In the genomic region with DNA sequence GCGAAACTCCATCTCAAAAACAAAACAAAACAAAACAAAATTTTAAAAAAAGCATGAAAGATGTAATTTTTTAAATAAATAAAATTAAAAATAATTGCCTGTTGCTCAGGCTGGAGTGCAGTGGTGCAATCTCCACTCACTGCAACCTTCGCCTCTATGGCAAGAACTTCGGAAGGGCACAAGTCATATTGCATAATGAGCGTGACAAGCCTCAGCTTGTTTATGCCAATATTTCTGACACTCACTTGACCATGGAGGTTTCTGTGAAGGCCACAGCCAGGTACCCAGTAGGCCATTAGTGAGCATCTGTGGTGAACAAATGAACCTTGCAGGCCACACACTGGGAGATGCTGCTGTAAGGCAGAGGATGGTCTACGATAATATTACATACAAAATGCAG, we compare ENCODE assay signal across 1 cellular context.
TF ChIP-seq lines count a peak whose summit lies in the region.

No MANE protein-coding gene starts in this region.

TF ChIP-seq in HepG2, 621 proteins besides CTCF, POLR2A, EP300 and RAD21:
- no peak for TF ChIP-seq ZHX2 (IDR thresholded peaks at IDR 0.05; ENCODE audit: low read depth)
- TF ChIP-seq ZHX2 (CRISPR knock-in tag; IDR thresholded peaks at IDR 0.05; ENCODE audit: borderline replicate concordance): no peak
- TF ChIP-seq, protein P1, sequence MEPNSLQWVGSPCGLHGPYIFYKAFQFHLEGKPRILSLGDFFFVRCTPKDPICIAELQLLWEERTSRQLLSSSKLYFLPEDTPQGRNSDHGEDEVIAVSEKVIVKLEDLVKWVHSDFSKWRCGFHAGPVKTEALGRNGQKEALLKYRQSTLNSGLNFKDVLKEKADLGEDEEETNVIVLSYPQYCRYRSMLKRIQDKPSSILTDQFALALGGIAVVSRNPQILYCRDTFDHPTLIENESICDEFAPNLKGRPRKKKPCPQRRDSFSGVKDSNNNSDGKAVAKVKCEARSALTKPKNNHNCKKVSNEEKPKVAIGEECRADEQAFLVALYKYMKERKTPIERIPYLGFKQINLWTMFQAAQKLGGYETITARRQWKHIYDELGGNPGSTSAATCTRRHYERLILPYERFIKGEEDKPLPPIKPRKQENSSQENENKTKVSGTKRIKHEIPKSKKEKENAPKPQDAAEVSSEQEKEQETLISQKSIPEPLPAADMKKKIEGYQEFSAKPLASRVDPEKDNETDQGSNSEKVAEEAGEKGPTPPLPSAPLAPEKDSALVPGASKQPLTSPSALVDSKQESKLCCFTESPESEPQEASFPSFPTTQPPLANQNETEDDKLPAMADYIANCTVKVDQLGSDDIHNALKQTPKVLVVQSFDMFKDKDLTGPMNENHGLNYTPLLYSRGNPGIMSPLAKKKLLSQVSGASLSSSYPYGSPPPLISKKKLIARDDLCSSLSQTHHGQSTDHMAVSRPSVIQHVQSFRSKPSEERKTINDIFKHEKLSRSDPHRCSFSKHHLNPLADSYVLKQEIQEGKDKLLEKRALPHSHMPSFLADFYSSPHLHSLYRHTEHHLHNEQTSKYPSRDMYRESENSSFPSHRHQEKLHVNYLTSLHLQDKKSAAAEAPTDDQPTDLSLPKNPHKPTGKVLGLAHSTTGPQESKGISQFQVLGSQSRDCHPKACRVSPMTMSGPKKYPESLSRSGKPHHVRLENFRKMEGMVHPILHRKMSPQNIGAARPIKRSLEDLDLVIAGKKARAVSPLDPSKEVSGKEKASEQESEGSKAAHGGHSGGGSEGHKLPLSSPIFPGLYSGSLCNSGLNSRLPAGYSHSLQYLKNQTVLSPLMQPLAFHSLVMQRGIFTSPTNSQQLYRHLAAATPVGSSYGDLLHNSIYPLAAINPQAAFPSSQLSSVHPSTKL (CRISPR knock-in tag; IDR thresholded peaks at IDR 0.05): 0 out of 2 replicates have a peak, but pooled peaks have one; percentile 16
- TF ChIP-seq HNF4A (CRISPR knock-in tag; IDR thresholded peaks at IDR 0.05): peak; percentile 44
- TF ChIP-seq MED13 (CRISPR knock-in tag; IDR thresholded peaks at IDR 0.05): no peak
- peak; percentile 36; the same call in 1 of the 2 replicates for TF ChIP-seq CEBPG (CRISPR knock-in tag; IDR thresholded peaks at IDR 0.05)
- TF ChIP-seq CEBPB (IDR thresholded peaks at IDR 0.05; ENCODE audit: borderline replicate concordance, low read depth, low read length): peak; percentile 64; the same call in 1 of the 2 replicates
- TF ChIP-seq ZC3H13 (CRISPR knock-in tag; IDR thresholded peaks at IDR 0.05): no peak
